1 cellular context compared by ENCODE assay signal in genomic region chr6:29749668-29750067, GRCh38.
TF ChIP-seq lines count a peak whose summit lies in the region.

No MANE protein-coding gene starts in this region.

TF ChIP-seq in HepG2, 621 proteins besides CTCF, POLR2A, EP300 and RAD21 (continued from another document):
- TF ChIP-seq TRIM22 (IDR thresholded peaks at IDR 0.05) = no peak
- no peak for TF ChIP-seq ZBTB37 (CRISPR knock-in tag; IDR thresholded peaks at IDR 0.05)
- no peak for TF ChIP-seq ZFP82 (CRISPR knock-in tag; IDR thresholded peaks at IDR 0.05; ENCODE audit: borderline replicate concordance)
- TF ChIP-seq MTF2 (CRISPR knock-in tag; IDR thresholded peaks at IDR 0.05; ENCODE audit: borderline replicate concordance) = no peak
- TF ChIP-seq ATF7 (IDR thresholded peaks at IDR 0.05) = peak; percentile 94
- TF ChIP-seq ATF7 (CRISPR knock-in tag; IDR thresholded peaks at IDR 0.05) = no peak
- no peak for TF ChIP-seq RBFOX2 (IDR thresholded peaks at IDR 0.05; ENCODE audit: low read depth, low read length)
- TF ChIP-seq ZNF605 (CRISPR knock-in tag; IDR thresholded peaks at IDR 0.05) = 0 out of 2 replicates have a peak, but pooled peaks have one; percentile 6
- TF ChIP-seq RBM22 (optimal IDR thresholded peaks at IDR 0.05; ENCODE audit: low read length) = no peak
- no peak for TF ChIP-seq ZNF780A (CRISPR knock-in tag; IDR thresholded peaks at IDR 0.05)
- no peak for TF ChIP-seq RORA (CRISPR knock-in tag; IDR thresholded peaks at IDR 0.05)
- TF ChIP-seq ZNF318 (CRISPR knock-in tag; IDR thresholded peaks at IDR 0.05) = no peak
- no peak for TF ChIP-seq SMARCC2 (IDR thresholded peaks at IDR 0.05)
- TF ChIP-seq RFX5 (IDR thresholded peaks at IDR 0.05; ENCODE audit: low read depth, low read length) = no peak
- TF ChIP-seq ZBTB7B (CRISPR knock-in tag; IDR thresholded peaks at IDR 0.05) = no peak
- no peak for TF ChIP-seq THAP11 (CRISPR knock-in tag; IDR thresholded peaks at IDR 0.05)
